ENCODE assay signal across 6 cellular contexts in genomic region chr1:16537525-16537924, GRCh38. TPM values are rescaled to one million over a fixed set of nuclear protein-coding genes. Genes with fewer than 3 reads are reported as not detected.
"Had no signal": no experiment of that assay in that cellular context is flagged by ENCODE, and none has a peak within 500 bp of the region (broad histone marks: within the 10 kb centered on the region; RNA-seq: fewer than 3 reads in every experiment).

No MANE protein-coding gene starts in this region.

RNA-seq across cellular contexts. Expression of gene RNU1-1, which starts 23.4 kb away (rescaled TPM):
- total RNA-seq: fibroblast of villous mesenchyme had no signal
- polyA plus RNA-seq: esophagus; fibroblast of lung; foreskin keratinocyte; heart right ventricle; naive thymus-derived CD4-positive, alpha-beta T cell had no signal
